18 cellular contexts compared by ENCODE assay signal in genomic region chr20:32455901-32456701, GRCh38.
DNase-seq lines count a peak whose midpoint lies in the region; FAIRE-seq and TF ChIP-seq lines count a peak whose summit lies in the region.
"Had no signal": no experiment of that assay in that cellular context is flagged by ENCODE, and none has a peak within 500 bp of the region (broad histone marks: within the 10 kb centered on the region; RNA-seq: fewer than 3 reads in every experiment).

No MANE protein-coding gene starts in this region.

- H2BK120ac ChIP-seq in H1 (replicated peaks; ENCODE audit: low read depth, low read length), result no peak overlapping the region

- H3K9me2 ChIP-seq in OCI-LY7 (ENCODE audit: insufficient read depth, low read length), result no peaks in the 10 kb centered on the region

- H3K56ac ChIP-seq in H1 (replicated peaks; ENCODE audit: insufficient read length, low read depth, low read length), result no peak overlapping the region

- no peaks in the 10 kb centered on the region for H4K20me1 ChIP-seq in OCI-LY7 (ENCODE audit: insufficient read depth, low read length)
- peaks cover 6 to 21% of the 10 kb centered on the region in 2 experiments for H4K20me1 ChIP-seq in H1 (replicated peaks in 1 of 2; ENCODE audit: control insufficient read depth in 1 of 2, insufficient read depth in 2 of 2, low read length in 2 of 2)

- 0 out of 2 replicates have a peak overlapping the region, but pooled peaks have one; percentile 29 for H2BK15ac ChIP-seq in H1 (ENCODE audit: low read length)

- H2AFZ ChIP-seq in OCI-LY7 (ENCODE audit: low read length) (peak overlapping the region; percentile 64; the same call in 1 of the 2 replicates), H1 (ENCODE audit: low read length) (no peak overlapping the region), neuron (ENCODE audit: low read depth, low read length) (no peak overlapping the region)

- no peak overlapping the region for H3K27ac Mint-ChIP-seq in CD14-positive monocyte
- H3K27ac Mint-ChIP-seq in CD4-positive, alpha-beta memory T cell, result no peak overlapping the region

- H3K9me3 Mint-ChIP-seq in CD14-positive monocyte, result peaks cover 0 to under 1% (median 0%) of the 10 kb centered on the region in 7 donors
- peaks cover 0 to 5% (median 0%) of the 10 kb centered on the region in 8 donors for H3K9me3 Mint-ChIP-seq in CD4-positive, alpha-beta memory T cell
- H3K9me3 Mint-ChIP-seq: activated CD4-positive, alpha-beta T cell treated with anti-CD3 and anti-CD28 coated beads, Interleukin-2, amount 10 ng/mL, durations not matched to agents 7 days and 5 days; activated naive CD4-positive, alpha-beta T cell treated with anti-CD3 and anti-CD28 coated beads, Interleukin-2, amount 50 U/mL, for 72 hours; naive thymus-derived CD8-positive, alpha-beta T cell had no signal

- no peak overlapping the region for H3K4ac ChIP-seq in H1 (replicated peaks; ENCODE audit: insufficient read length, low read depth, low read length)

- no peak for TF ChIP-seq POLR2A in H1 (IDR thresholded peaks at IDR 0.05; ENCODE audit: control extremely low read depth in 1 of 2, low read depth in 2 of 2, low read length in 2 of 2)

- 89% methylated on average over 33 of the region's 35 CpGs; no CpG with 5 or more reads in 1 of the 2 experiments for WGBS in H1 (ENCODE audit: extremely low coverage in 1 of 2, insufficient coverage in 1 of 2, insufficient read length in 1 of 2, insufficient replicate concordance in 2 of 2, low coverage in 1 of 2, low lambda C conversion rate in 2 of 2, missing lambda C conversion rate in 1 of 2), 2 experiments

- no peak overlapping the region for H3K9ac ChIP-seq in H1 (replicated peaks in 1 of 4; ENCODE audit: extremely low read depth in 1 of 4, low read depth in 3 of 4, low read length in 3 of 4)

- H3K4me2 ChIP-seq in OCI-LY7 (ENCODE audit: low read length), result peak overlapping the region; percentile 54; the same call in 1 of the 2 replicates
- peak overlapping the region; percentile 82 to 93; a peak in 3 of 4 replicates for H3K4me2 ChIP-seq in H1 (ENCODE audit: insufficient read depth in 1 of 2, low read depth in 2 of 2, low read length in 2 of 2)

- H4K5ac ChIP-seq in H1 (ENCODE audit: insufficient read length, low read depth, low read length), result no peak overlapping the region

- H2AK5ac ChIP-seq in H1 (ENCODE audit: low read depth, low read length), result no peak overlapping the region

- H3K27ac ChIP-seq in OCI-LY7 (ENCODE audit: low read depth, low read length, poor library complexity, severe bottlenecking) (no peak overlapping the region), H1 (ENCODE audit: low read depth, low read length) (no peak overlapping the region)
- no peak overlapping the region for H3K27ac ChIP-seq in CD4-positive, alpha-beta memory T cell (ENCODE audit: low read depth, low read length)
- H3K27ac ChIP-seq: right atrium auricular region, SJSA1 had no signal

- no peak overlapping the region for H3K14ac ChIP-seq in H1 (ENCODE audit: insufficient read length)

- peaks cover 16% of the 10 kb centered on the region for H3K4me1 Mint-ChIP-seq in CD14-positive monocyte
- H3K4me1 Mint-ChIP-seq in CD4-positive, alpha-beta memory T cell, result peaks cover 0 to 5% (median under 1%) of the 10 kb centered on the region in 4 donors
- H3K4me1 Mint-ChIP-seq: activated CD4-positive, alpha-beta T cell treated with anti-CD3 and anti-CD28 coated beads, Interleukin-2, amount 10 ng/mL, durations not matched to agents 7 days and 5 days had no signal

- no peaks in the 10 kb centered on the region; the same call in 1 of the 2 replicates for H3K79me1 ChIP-seq in H1 (ENCODE audit: low read depth, low read length)

- FAIRE-seq in H1 (lab: Jason Lieb, UNC), result no peak
- FAIRE-seq: endothelial cell of umbilical vein had no signal

- H3K23ac ChIP-seq in H1 (ENCODE audit: insufficient read length), result no peak overlapping the region

- TF ChIP-seq CTCF in CD14-positive monocyte (IDR thresholded peaks at IDR 0.05), result no peak
- no peak for TF ChIP-seq CTCF in OCI-LY7 (conservative IDR thresholded peaks at IDR 0.05; ENCODE audit: low read length)
- no peak for TF ChIP-seq CTCF in H1 (IDR thresholded peaks at IDR 0.05; ENCODE audit: control extremely low read depth in 1 of 3, insufficient read depth in 1 of 3, low read depth in 1 of 3, low read length in 3 of 3)

- no peak overlapping the region for H4K91ac ChIP-seq in H1 (replicated peaks; ENCODE audit: insufficient read length, low read length)

- no TSS peak for BruUV-seq in OCI-LY7 (replicated peaks; lab: Mats Ljungman, UMichigan)

- peaks cover 2% of the 10 kb centered on the region; the same call in 1 of the 2 replicates for H3K23me2 ChIP-seq in H1 (ENCODE audit: low read depth, low read length)

- no peak overlapping the region for H2BK20ac ChIP-seq in H1 (ENCODE audit: low read length)

- CTCF ChIA-PET in OCI-LY7 (lab: Charles Lee; ENCODE audit: unreplicated experiment) (interaction anchor here (0.5 kb wide), 1 partner anchor 603 kb away, joined by 4 read pairs; no protein-coding TSS in a partner anchor), H1 (lab: Charles Lee; ENCODE audit: partially characterized antibody) (interaction anchor here (0.6 to 2.8 kb wide), 17 partner anchors 8 to 407 kb away, joined by 3 to 19 read pairs (median 5); no protein-coding TSS in a partner anchor)
- CTCF ChIA-PET in CD4-positive, alpha-beta memory T cell (lab: Charles Lee; ENCODE audit: partially characterized antibody), result interaction anchor here (0.7 kb wide), 1 partner anchor 229 kb away, joined by 3 read pairs; no protein-coding TSS in a partner anchor

- H3K27me3 Mint-ChIP-seq in CD14-positive monocyte (ENCODE audit: low read depth in 3 of 3), result no peaks in the 10 kb centered on the region
- H3K27me3 Mint-ChIP-seq in CD4-positive, alpha-beta memory T cell, result no peaks in the 10 kb centered on the region
- H3K27me3 Mint-ChIP-seq: activated CD4-positive, alpha-beta T cell treated with anti-CD3 and anti-CD28 coated beads, Interleukin-2, amount 10 ng/mL, durations not matched to agents 7 days and 5 days; naive thymus-derived CD8-positive, alpha-beta T cell had no signal

- no peak overlapping the region for H2BK12ac ChIP-seq in H1 (ENCODE audit: low read depth, low read length)

- H3K79me2 ChIP-seq in OCI-LY7 (ENCODE audit: insufficient read depth, low read depth, low read length) (no peaks in the 10 kb centered on the region), H1 (ENCODE audit: control insufficient read depth in 1 of 2, insufficient read depth in 2 of 2, low read length in 2 of 2) (no peaks in the 10 kb centered on the region)

- H3K4me3 ChIP-seq in OCI-LY7 (ENCODE audit: low read depth, low read length, poor library complexity, severe bottlenecking), result no peak overlapping the region
- H3K4me3 ChIP-seq in H1 (ENCODE audit: extremely low read depth in 1 of 4, insufficient read depth in 2 of 4, low read depth in 3 of 4, low read length in 4 of 4), result peak overlapping the region in 1 of 4 experiments; percentile 61; a peak in 3 of 8 replicates
- peak overlapping the region; percentile 51 for H3K4me3 ChIP-seq in neuron (ENCODE audit: low read length)
- no peak overlapping the region for H3K4me3 ChIP-seq in CD4-positive, alpha-beta memory T cell (ENCODE audit: low read length in 2 of 2)

- peak overlapping the region; percentile 48 for H3K18ac ChIP-seq in H1 (ENCODE audit: extremely low read depth, low read length)

- POLR2A ChIA-PET in OCI-LY7 (lab: Charles Lee) (interaction anchor here (0.6 kb wide), 1 partner anchor 33 kb away, joined by 3 read pairs; no protein-coding TSS in a partner anchor), H1 (lab: Charles Lee; ENCODE audit: partially characterized antibody) (interaction anchor here (0.6 to 1.0 kb wide), 3 partner anchors 15 to 608 kb away, joined by 3 read pairs; no protein-coding TSS in a partner anchor)
- POLR2A ChIA-PET in CD4-positive, alpha-beta memory T cell (lab: Charles Lee; ENCODE audit: partially characterized antibody), result no interaction called here

- H3K36me3 ChIP-seq in OCI-LY7 (ENCODE audit: insufficient read depth, low read length) (no peaks in the 10 kb centered on the region), H1 (ENCODE audit: control insufficient read depth in 2 of 4, insufficient read depth in 4 of 4, low read length in 3 of 4) (peaks cover 8 to 23% (median 17%) of the 10 kb centered on the region in 4 experiments; a peak in 5 of 8 replicates), neuron (ENCODE audit: insufficient read depth, low read length) (peaks cover 40% of the 10 kb centered on the region)
- H3K36me3 ChIP-seq in CD4-positive, alpha-beta memory T cell (ENCODE audit: insufficient read depth, low read length), result peaks cover 52% of the 10 kb centered on the region

- no peaks in the 10 kb centered on the region for H3K27me3 ChIP-seq in H1 (replicated peaks in 1 of 4; ENCODE audit: control insufficient read depth in 3 of 4, extremely low read depth in 1 of 4, insufficient read depth in 3 of 4, low read length in 3 of 4)
- no peaks in the 10 kb centered on the region for H3K27me3 ChIP-seq in neuron (ENCODE audit: insufficient read depth, low read length)
- H3K27me3 ChIP-seq in CD4-positive, alpha-beta memory T cell (ENCODE audit: insufficient read depth, low read length), result no peaks in the 10 kb centered on the region
- H3K27me3 ChIP-seq: right atrium auricular region, SJSA1 had no signal

- peaks cover 39 to 44% of the 10 kb centered on the region in 2 donors for H3K36me3 Mint-ChIP-seq in CD14-positive monocyte
- peaks cover 9 to 43% of the 10 kb centered on the region in 2 donors for H3K36me3 Mint-ChIP-seq in CD4-positive, alpha-beta memory T cell
- H3K36me3 Mint-ChIP-seq: activated naive CD4-positive, alpha-beta T cell treated with anti-CD3 and anti-CD28 coated beads, Interleukin-2, amount 50 U/mL, for 72 hours had no signal

- DNase-seq in CD14-positive monocyte (ENCODE audit: low spot score), result peak; percentile 38
- DNase-seq in OCI-LY7 (ENCODE audit: low spot score), result no peak
- no peak for DNase-seq in H1 (ENCODE audit: low read depth in 1 of 2, low spot score in 2 of 2)
- no peak for DNase-seq in HuH-7.5 (ENCODE audit: low spot score)
- DNase-seq in SIG-M5 (lab: John Stamatoyannopoulos, UW), result no peak
- DNase-seq in CD4-positive, alpha-beta memory T cell, result no peak
- no peak for DNase-seq in cortex of kidney (lab: John Stamatoyannopoulos, UW)
- DNase-seq: activated CD4-positive, alpha-beta T cell treated with anti-CD3 and anti-CD28 coated beads, Interleukin-2, amount 10 ng/mL, durations not matched to agents 7 days and 5 days; foreskin melanocyte; GOT3; NCI-H1694; NCI-H446 treated with DMSO at 0.1 percent for 48 hours had no signal

- H3K9me3 ChIP-seq in OCI-LY7 (ENCODE audit: low read length) (no peaks in the 10 kb centered on the region), H1 (ENCODE audit: insufficient read depth in 2 of 2, low read depth in 1 of 2, low read length in 1 of 2) (no peaks in the 10 kb centered on the region), neuron (ENCODE audit: low read length) (no peaks in the 10 kb centered on the region)
- H3K9me3 ChIP-seq in CD4-positive, alpha-beta memory T cell (ENCODE audit: control insufficient read depth in 1 of 2, low read length in 2 of 2), result no peaks in the 10 kb centered on the region
- H3K9me3 ChIP-seq: right atrium auricular region, SJSA1 had no signal

- no peak for TF ChIP-seq EP300 in H1 (IDR thresholded peaks at IDR 0.05; ENCODE audit: borderline replicate concordance in 1 of 2, low read depth in 2 of 2, low read length in 2 of 2)

- H2BK5ac ChIP-seq in H1 (ENCODE audit: low read depth, low read length), result peak overlapping the region; percentile 40; the same call in 1 of the 2 replicates

- no peak for TF ChIP-seq RAD21 in H1 (IDR thresholded peaks at IDR 0.05 in 1 of 2, conservative IDR thresholded peaks at IDR 0.05 in 1 of 2; ENCODE audit: low read depth in 2 of 2, low read length in 2 of 2)

- H3K4me1 ChIP-seq in OCI-LY7 (ENCODE audit: insufficient read depth, low read length, poor library complexity, severe bottlenecking) (peaks cover 5% of the 10 kb centered on the region), H1 (replicated peaks in 1 of 4; ENCODE audit: control insufficient read depth in 3 of 4, insufficient read depth in 4 of 4, low read length in 3 of 4) (peaks cover 0 to 16% (median 12%) of the 10 kb centered on the region in 4 experiments; a peak in 6 of 7 replicates), neuron (ENCODE audit: insufficient read depth, low read length) (peaks cover 24% of the 10 kb centered on the region)
- no peaks in the 10 kb centered on the region for H3K4me1 ChIP-seq in CD4-positive, alpha-beta memory T cell (ENCODE audit: insufficient read depth, low read length)

- intact Hi-C loops in CD14-positive monocyte (cut with micrococcal nuclease) (no loop called here), OCI-LY7 (cut with micrococcal nuclease; ENCODE audit: unreplicated experiment) (loop anchor here (2.0 to 10.0 kb wide), 3 partner anchors 119 to 631 kb away; no protein-coding TSS in a partner anchor)
- intact Hi-C loops in CD4-positive, alpha-beta memory T cell (cut with micrococcal nuclease), result no loop called here

- no peak overlapping the region for H3K4me3 Mint-ChIP-seq in CD14-positive monocyte
- H3K4me3 Mint-ChIP-seq in CD4-positive, alpha-beta memory T cell, result no peak overlapping the region
- H3K4me3 Mint-ChIP-seq: activated CD4-positive, alpha-beta T cell treated with anti-CD3 and anti-CD28 coated beads, Interleukin-2, amount 10 ng/mL, durations not matched to agents 7 days and 5 days; naive thymus-derived CD8-positive, alpha-beta T cell had no signal

- H4K8ac ChIP-seq in H1 (ENCODE audit: extremely low read depth, insufficient read depth, low read length), result no peak overlapping the region; the same call in 1 of the 2 replicates
